ENCODE assay signal across 14 cellular contexts in genomic region chr3:54434761-54435160, GRCh38.
A peak's percentile ranks its signal among the peaks of the same experiment; 100 is the strongest.
DNase-seq lines count a peak whose midpoint lies in the region; TF ChIP-seq lines count a peak whose summit lies in the region.
"Had no signal": no experiment of that assay in that cellular context is flagged by ENCODE, and none has a peak within 500 bp of the region (broad histone marks: within the 10 kb centered on the region; RNA-seq: fewer than 3 reads in every experiment).

No MANE protein-coding gene starts in this region.

- no peaks in the 10 kb centered on the region for H3K9me2 ChIP-seq in MM.1S (replicated peaks; ENCODE audit: insufficient read depth, low read length)

- TF ChIP-seq CTCF in HEK293 (tag by site-specific recombination; IDR thresholded peaks at IDR 0.05) (no peak), MM.1S (IDR thresholded peaks at IDR 0.05; ENCODE audit: low read length) (no peak), WERI-Rb-1 (IDR thresholded peaks at IDR 0.05; ENCODE audit: low read depth, low read length) (no peak), retinal pigment epithelial cell (conservative IDR thresholded peaks at IDR 0.05; ENCODE audit: low read depth, low read length) (no peak), tibial artery (IDR thresholded peaks at IDR 0.05) (no peak)

- POLR2A ChIA-PET in HEK293 (lab: Yijun Ruan, JAX) = no interaction called here

- H3K4me3 ChIP-seq in HEK293 (ENCODE audit: low read depth, low read length) (no peak overlapping the region), MM.1S (ENCODE audit: low read length) (no peak overlapping the region), WERI-Rb-1 (ENCODE audit: low read depth, low read length) (peak overlapping the region; percentile 18), retinal pigment epithelial cell (ENCODE audit: low read length) (no peak overlapping the region), tibial artery (no peak overlapping the region)
- H3K4me3 ChIP-seq: GM23248 had no signal

- CTCF ChIA-PET in HEK293 (lab: Yijun Ruan, JAX) = interaction anchor here (2.7 kb wide), 1 partner anchor 496 kb away, joined by 12 read pairs; no protein-coding TSS in a partner anchor

- H3K9me3 ChIP-seq in HEK293 (ENCODE audit: control insufficient read depth, insufficient read depth, low read depth, low read length) = no peaks in the 10 kb centered on the region
- H3K9me3 ChIP-seq in MM.1S (replicated peaks; ENCODE audit: insufficient read depth, low read length) = no peaks in the 10 kb centered on the region
- H3K9me3 ChIP-seq in WERI-Rb-1 (ENCODE audit: severe bottlenecking) = no peaks in the 10 kb centered on the region
- H3K9me3 ChIP-seq in tibial artery = no peaks in the 10 kb centered on the region

- no peaks in the 10 kb centered on the region for H4K20me1 ChIP-seq in MM.1S (ENCODE audit: insufficient read depth, low read length)

- H3K27me3 ChIP-seq in MM.1S (replicated peaks; ENCODE audit: insufficient read depth, low read length) = no peaks in the 10 kb centered on the region
- H3K27me3 ChIP-seq in WERI-Rb-1 (ENCODE audit: insufficient read depth, low read depth, severe bottlenecking) = no peaks in the 10 kb centered on the region
- no peaks in the 10 kb centered on the region for H3K27me3 ChIP-seq in tibial artery

- no peak overlapping the region for H2AFZ ChIP-seq in MM.1S (ENCODE audit: low read length)
- H2AFZ ChIP-seq: GM23248 had no signal

- H3K36me3 ChIP-seq in HEK293 (ENCODE audit: control insufficient read depth in 2 of 2, insufficient read depth in 1 of 2, low read length in 2 of 2) (no peaks in the 10 kb centered on the region), MM.1S (replicated peaks; ENCODE audit: insufficient read depth, low read length) (no peaks in the 10 kb centered on the region), WERI-Rb-1 (no peaks in the 10 kb centered on the region), tibial artery (no peaks in the 10 kb centered on the region)

- no peak overlapping the region for H3K4me2 ChIP-seq in MM.1S (ENCODE audit: low read depth, low read length)

- H3K9ac ChIP-seq in MM.1S (ENCODE audit: low read length) = no peak overlapping the region
- H3K9ac ChIP-seq: GM23248 had no signal

- intact Hi-C loops in tibial artery (cut with DNase I; ENCODE audit: low total_unique reads) = no loop called here

- H3K4me1 ChIP-seq in HEK293 (ENCODE audit: control insufficient read depth, insufficient read depth, low read length) (no peaks in the 10 kb centered on the region), MM.1S (ENCODE audit: low read length) (no peaks in the 10 kb centered on the region), tibial artery (no peaks in the 10 kb centered on the region)

- H3F3A ChIP-seq in MM.1S (ENCODE audit: insufficient read depth, low read length) = no peaks in the 10 kb centered on the region

- DNase-seq in MM.1S (peak; percentile 18), WERI-Rb-1 (peak; percentile 82), retinal pigment epithelial cell (ENCODE audit: low read depth) (peak; percentile 18), tibial artery (no peak), islet precursor cell (no peak)
- no peak for DNase-seq in activated CD4-positive, alpha-beta T cell treated with anti-CD3 and anti-CD28 coated beads, Interleukin-2, amount 50 U/mL, for 4 hours
- DNase-seq: CD8-positive, alpha-beta T cell; COR-L47; DMS153; DND-41; GM23248; H7; IMR-90 had no signal

- H3K27ac ChIP-seq in HEK293 (ENCODE audit: extremely low read depth, low read depth, low read length) (no peak overlapping the region), MM.1S (ENCODE audit: low read length) (peak overlapping the region; percentile 33; the same call in 1 of the 2 replicates), WERI-Rb-1 (peak overlapping the region; percentile 80), tibial artery (no peak overlapping the region)
- H3K27ac ChIP-seq: GM23248 had no signal

- H3K79me2 ChIP-seq in MM.1S (ENCODE audit: low read length) = no peaks in the 10 kb centered on the region

TF ChIP-seq in HEK293, 187 proteins besides CTCF, POLR2A, EP300 and RAD21:
- 0 out of 2 replicates have a peak, but pooled peaks have one; percentile 49 for TF ChIP-seq ZIC2 (tag by site-specific recombination; IDR thresholded peaks at IDR 0.05)
- no peak for TF ChIP-seq ZNF140 (tag by site-specific recombination; IDR thresholded peaks at IDR 0.05)
TF ChIP-seq in HEK293: peak in this region for 1.

Comparison
In these comparisons a context has a peak if more than half of its experiments do, and no peak if none do; other contexts are left out.
1. H3K27ac ChIP-seq: peak in MM.1S (single experiment) and WERI-Rb-1 (single experiment); none in HEK293 (single experiment) and tibial artery (0 of 2).
2. DNase-seq: peak in MM.1S (single experiment), WERI-Rb-1 (single experiment) and retinal pigment epithelial cell (single experiment); none in activated CD4-positive, alpha-beta T cell treated with anti-CD3 and anti-CD28 coated beads, Interleukin-2, amount 50 U/mL, for 4 hours (0 of 2), tibial artery (0 of 2) and islet precursor cell (single experiment).